ENCODE assay signal across 7 cellular contexts in the genomic region with DNA sequence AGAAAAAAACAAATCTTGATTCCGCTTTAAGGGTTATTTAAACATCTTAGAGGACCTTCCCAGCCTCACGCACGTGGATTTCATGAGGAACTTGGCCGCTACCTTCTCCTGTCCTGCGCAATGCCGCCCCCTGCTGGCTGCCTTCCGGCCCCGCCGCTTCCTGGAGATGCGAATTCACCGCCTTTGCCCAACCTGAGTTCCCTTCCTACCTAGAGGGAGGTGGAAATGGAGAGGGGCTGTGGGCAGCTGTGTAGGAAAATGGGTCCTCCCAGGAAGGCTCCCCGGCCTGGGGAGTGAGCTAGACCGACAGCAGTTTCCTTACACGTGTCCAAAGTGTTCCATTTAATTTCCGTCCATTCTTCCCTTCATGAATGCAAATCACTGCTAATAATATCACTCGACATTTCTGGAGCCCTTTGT. TPM values are rescaled to one million over a fixed set of nuclear protein-coding genes. Genes with fewer than 3 reads are reported as not detected.
DNase-seq lines count a peak whose midpoint lies in the region; ATAC-seq, FAIRE-seq and TF ChIP-seq lines count a peak whose summit lies in the region.

No MANE protein-coding gene starts in this region.

- no peak overlapping the region for H3K4me3 ChIP-seq in fibroblast of villous mesenchyme (ENCODE audit: low read depth, low read length)
- no peak overlapping the region for H3K4me3 ChIP-seq in neutrophil (ENCODE audit: low read depth in 1 of 2, low read length in 1 of 2)

- in situ Hi-C loops in KBM-7 (cut with MboI; ENCODE audit: low pct_unique_long_range_greater_than_20kb, low sequenced_read_pairs) = no loop called here

- peak; percentile 60 for FAIRE-seq in GM12892 (lab: Jason Lieb, UNC)

- DNase-seq in GM12892 (ENCODE audit: insufficient read length) = peak; percentile 55
- peak; percentile 81 for DNase-seq in KBM-7
- peak; percentile 65 for DNase-seq in RWPE1 (ENCODE audit: low spot score)
- DNase-seq in activated T-helper 9 cell treated with anti-CD3 and anti-CD28 coated beads, Interleukin-2, amount 50 U/mL, for 16 hours (ENCODE audit: low read depth) = peak; percentile 78
- DNase-seq in fibroblast of villous mesenchyme (ENCODE audit: low read depth) = peak; percentile 80
- DNase-seq in stimulated activated naive CD8-positive, alpha-beta T cell treated with anti-CD3 and anti-CD28 coated beads, Interleukin-15, amount 100 ng/mL, for 72 hours = peak; percentile 73 to 75

- peaks cover 1 to 4% of the 10 kb centered on the region in 2 experiments for H3K4me1 ChIP-seq in neutrophil (ENCODE audit: control insufficient read depth in 1 of 2, insufficient read depth in 1 of 2, low read depth in 1 of 2, low read length in 1 of 2)

- TF ChIP-seq POLR2A in GM12892 (IDR thresholded peaks at IDR 0.05; ENCODE audit: low read depth, low read length) = no peak

- H3K27me3 Mint-ChIP-seq in stimulated activated naive CD8-positive, alpha-beta T cell treated with anti-CD3 and anti-CD28 coated beads, Interleukin-15, amount 100 ng/mL, for 72 hours = peaks cover 64% of the 10 kb centered on the region

- H3K27ac ChIP-seq in RWPE1 (no peak overlapping the region), neutrophil (no peak overlapping the region)

- H3K27me3 ChIP-seq in neutrophil = peaks cover 55% of the 10 kb centered on the region

- peaks cover 27% of the 10 kb centered on the region for H3K4me1 Mint-ChIP-seq in stimulated activated naive CD8-positive, alpha-beta T cell treated with anti-CD3 and anti-CD28 coated beads, Interleukin-15, amount 100 ng/mL, for 72 hours

- no peaks in the 10 kb centered on the region for H3K36me3 ChIP-seq in neutrophil

- CTCF ChIA-PET in RWPE1 (lab: Yijun Ruan, JAX) = interaction anchor here (0.5 to 0.8 kb wide), 6 partner anchors 285 to 1133 kb away, joined by 3 to 4 read pairs (median 4); a partner anchor contains a TSS

- ATAC-seq in stimulated activated naive CD8-positive, alpha-beta T cell treated with anti-CD3 and anti-CD28 coated beads, Interleukin-15, amount 100 ng/mL, for 72 hours = no peak

- TF ChIP-seq CTCF in RWPE1 (conservative IDR thresholded peaks at IDR 0.05; ENCODE audit: low read depth) = peak; percentile 96
- peak; percentile 80 for TF ChIP-seq CTCF in fibroblast of villous mesenchyme (IDR thresholded peaks at IDR 0.05; ENCODE audit: insufficient read depth, low read depth, low read length)
- TF ChIP-seq CTCF in neutrophil (IDR thresholded peaks at IDR 0.05) = peak; percentile 86

- H3K9me3 Mint-ChIP-seq in stimulated activated naive CD8-positive, alpha-beta T cell treated with anti-CD3 and anti-CD28 coated beads, Interleukin-15, amount 100 ng/mL, for 72 hours = no peaks in the 10 kb centered on the region

- H3K4me3 Mint-ChIP-seq in stimulated activated naive CD8-positive, alpha-beta T cell treated with anti-CD3 and anti-CD28 coated beads, Interleukin-15, amount 100 ng/mL, for 72 hours = no peak overlapping the region

- H3K9me3 ChIP-seq in neutrophil = no peaks in the 10 kb centered on the region

- POLR2A ChIA-PET in RWPE1 (lab: Yijun Ruan, JAX; ENCODE audit: low non-redundant PET) = no interaction called here

- no peak overlapping the region for H3K27ac Mint-ChIP-seq in stimulated activated naive CD8-positive, alpha-beta T cell treated with anti-CD3 and anti-CD28 coated beads, Interleukin-15, amount 100 ng/mL, for 72 hours

RNA-seq across cellular contexts. Expression of a gene that starts 1.0 kb away (rescaled TPM):
- polyA plus RNA-seq in GM12892 (2012; ENCODE audit: missing spikeins) = not detected
- under 0.01 TPM in 1 of 2 replicates, not detected in the other for total RNA-seq in fibroblast of villous mesenchyme
